In genomic region chr11:119712006-119712405, GRCh38 we compare ENCODE assay signal across 20 cellular contexts. TPM values are rescaled to one million over a fixed set of nuclear protein-coding genes. Genes with fewer than 3 reads are reported as not detected.
DNase-seq lines count a peak whose midpoint lies in the region; ATAC-seq and TF ChIP-seq lines count a peak whose summit lies in the region.
"Had no signal": no experiment of that assay in that cellular context is flagged by ENCODE, and none has a peak within 500 bp of the region (broad histone marks: within the 10 kb centered on the region; RNA-seq: fewer than 3 reads in every experiment).

No MANE protein-coding gene starts in this region.

- H3K9me3 ChIP-seq in esophagus squamous epithelium, result no peaks in the 10 kb centered on the region
- H3K9me3 ChIP-seq in neural progenitor cell (ENCODE audit: low read depth), result no peaks in the 10 kb centered on the region

- TF ChIP-seq POLR2A in esophagus squamous epithelium (IDR thresholded peaks at IDR 0.05), result no peak

- H3F3A ChIP-seq in neural progenitor cell (ENCODE audit: low read depth), result peaks cover 3% of the 10 kb centered on the region

- peaks cover 100% of the 10 kb centered on the region for H3K79me2 ChIP-seq in neural progenitor cell (ENCODE audit: low read depth)

- DNase-seq in NCI-H82 (lab: John Stamatoyannopoulos, UW) (peak; percentile 30), NCI-H82 treated with DMSO at 0.1 percent for 48 hours (lab: John Stamatoyannopoulos, UW; ENCODE audit: unreplicated experiment) (no peak), esophagus squamous epithelium (lab: John Stamatoyannopoulos, UW) (no peak), neural progenitor cell (ENCODE audit: low spot score) (no peak), SHP77 (lab: John Stamatoyannopoulos, UW) (no peak), SW 1271 (lab: John Stamatoyannopoulos, UW) (no peak)
- DNase-seq: COR-L47; GM23248; HCEC 1CT; NCI-H1105; NCI-H2081; NCI-H2171 treated with DMSO at 0.1 percent for 48 hours; NCI-H446; NCI-H69; NK-92 treated with Interleukin-12 subunit alpha and Interleukin-12 subunit beta, amount 100 ng/mL, for 24 hours; SIG-M5 had no signal

- H3K4me3 ChIP-seq in esophagus squamous epithelium (no peak overlapping the region), neural progenitor cell (no peak overlapping the region)
- H3K4me3 ChIP-seq: GM23248, K562 had no signal

- peak overlapping the region; percentile 82 for H3K27ac Mint-ChIP-seq in neural progenitor cell

- peaks cover 0 to 39% (median 0%) of the 10 kb centered on the region in 3 donors for H3K36me3 ChIP-seq in esophagus squamous epithelium
- no peaks in the 10 kb centered on the region for H3K36me3 ChIP-seq in neural progenitor cell

- H2AFZ ChIP-seq in neural progenitor cell (replicated peaks), result no peak overlapping the region
- H2AFZ ChIP-seq: GM23248 had no signal

- H3K27ac ChIP-seq in esophagus squamous epithelium (peak overlapping the region in 3 of 4 donors; percentile 30 to 84 (median 81)), neural progenitor cell (no peak overlapping the region)
- H3K27ac ChIP-seq: 22Rv1, GM23248 had no signal

- peaks cover 2% of the 10 kb centered on the region for H3K27me3 Mint-ChIP-seq in neural progenitor cell (ENCODE audit: insufficient read depth, low read depth)

- H3K36me3 Mint-ChIP-seq in neural progenitor cell, result no peaks in the 10 kb centered on the region

- ATAC-seq in HG02840 (IDR thresholded peaks at IDR 0.05; ENCODE audit: low FRiP score, unreplicated experiment), result no peak
- ATAC-seq in HG03571 (IDR thresholded peaks at IDR 0.05; ENCODE audit: unreplicated experiment), result no peak
- ATAC-seq: K562 had no signal

- H3K4me2 ChIP-seq in neural progenitor cell, result no peak overlapping the region

- H3K4me1 ChIP-seq in esophagus squamous epithelium (peaks cover 22 to 92% (median 26%) of the 10 kb centered on the region in 3 donors), neural progenitor cell (peaks cover 62% of the 10 kb centered on the region)

- H3K27me3 ChIP-seq in esophagus squamous epithelium (no peaks in the 10 kb centered on the region), neural progenitor cell (no peaks in the 10 kb centered on the region)

- TF ChIP-seq CTCF in esophagus squamous epithelium (IDR thresholded peaks at IDR 0.05) (no peak), neural progenitor cell (IDR thresholded peaks at IDR 0.05) (no peak)

- intact Hi-C loops in esophagus squamous epithelium (cut with DNase I), result no loop called here

- H4K20me1 ChIP-seq in neural progenitor cell (ENCODE audit: low read depth), result peaks cover 100% of the 10 kb centered on the region

- H3K4me3 Mint-ChIP-seq in neural progenitor cell, result no peak overlapping the region

- H3K9me3 Mint-ChIP-seq in neural progenitor cell, result no peaks in the 10 kb centered on the region

- no peak overlapping the region for H3K9ac ChIP-seq in neural progenitor cell
- H3K9ac ChIP-seq: GM23248 had no signal

- 82 to 87% methylated on average over 6 of the region's 9 CpGs for WGBS in esophagus squamous epithelium, 2 donors

- H3K4me1 Mint-ChIP-seq in neural progenitor cell, result peaks cover 87% of the 10 kb centered on the region

RNA-seq across cellular contexts. Expression of gene NECTIN1, which starts 17.0 kb away (rescaled TPM):
- total RNA-seq in esophagus squamous epithelium (100 to 1,000 TPM in 2 of 4 donors, 10 to 100 TPM in 2; 72.5 to 163 (median 117) TPM), neural progenitor cell (ENCODE audit: low replicate concordance) (19.5 and 27.4 TPM in 2 replicates)
